7 cellular contexts compared by ENCODE assay signal in the genomic region with DNA sequence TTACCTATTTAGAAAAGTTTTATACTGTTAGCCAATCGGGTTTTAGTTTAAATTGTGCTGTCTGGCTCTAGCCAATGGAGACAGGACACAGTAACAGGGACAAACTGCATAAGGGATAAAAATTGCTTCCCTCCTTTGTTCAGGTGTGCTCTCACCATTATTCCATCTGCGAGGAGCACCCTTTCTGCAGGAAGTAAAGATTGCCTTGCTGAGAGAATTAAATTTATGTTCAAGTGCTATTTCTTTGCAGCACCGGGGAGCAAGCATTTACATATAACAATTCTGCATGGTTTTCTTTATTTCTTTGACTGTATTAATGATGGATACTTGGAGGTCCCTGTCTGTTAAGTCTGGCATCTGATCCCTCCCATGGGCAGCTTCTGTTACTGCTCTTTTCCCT.
"Had no signal": no experiment of that assay in that cellular context is flagged by ENCODE, and none has a peak within 500 bp of the region (broad histone marks: within the 10 kb centered on the region; RNA-seq: fewer than 3 reads in every experiment).

No MANE protein-coding gene starts in this region.

- DNase-seq: GDM1, GF-D8 had no signal

- H3K4me3 ChIP-seq: GM12878 had no signal

- ATAC-seq: GM12878 had no signal

- FAIRE-seq: GM12878, GM12891, GM12892, GM18507, GM19239 had no signal
